ENCODE assay signal across 8 cellular contexts in the genomic region with DNA sequence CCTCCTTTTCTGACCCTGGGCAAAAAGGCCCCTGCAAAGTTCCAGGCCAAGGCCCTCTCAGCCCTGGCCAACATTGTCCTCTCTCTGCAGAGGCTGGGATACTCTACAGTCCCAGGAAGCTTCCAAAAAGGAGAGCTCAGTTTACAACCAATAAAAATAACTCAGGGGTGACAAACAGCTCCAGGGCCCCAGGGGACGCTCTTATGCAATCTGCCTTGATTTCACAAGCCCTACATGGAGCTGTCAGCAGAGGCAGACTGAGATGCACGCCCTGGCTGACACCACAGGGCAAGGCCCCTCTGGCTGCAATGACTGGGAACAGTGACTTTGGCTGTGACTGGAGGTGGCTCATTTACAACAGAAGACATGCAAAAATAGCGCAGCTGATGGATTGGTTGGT.
A peak's percentile ranks its signal among the peaks of the same experiment; 100 is the strongest.
DNase-seq lines count a peak whose midpoint lies in the region; ATAC-seq and TF ChIP-seq lines count a peak whose summit lies in the region.

No MANE protein-coding gene starts in this region.

- peak; percentile 97 for ATAC-seq in PC-3

- intact Hi-C loops in PC-3 (cut with micrococcal nuclease): loop anchor here (1.0 to 10.0 kb wide), 5 partner anchors 49 to 262 kb away; a partner anchor contains a TSS
- intact Hi-C loops in head of caudate nucleus (cut with DNase I): no loop called here
- intact Hi-C loops in sigmoid colon (cut with DNase I): loop anchor here (5.0 kb wide), 1 partner anchor 129 kb away; a partner anchor contains a TSS

- no peaks in the 10 kb centered on the region for H3K79me2 ChIP-seq in PC-3 (ENCODE audit: low read length)

- H3K9me3 ChIP-seq in PC-3 (ENCODE audit: low read length) (no peaks in the 10 kb centered on the region), sigmoid colon (no peaks in the 10 kb centered on the region)

- H3K4me1 ChIP-seq in PC-3 (ENCODE audit: insufficient read depth, low read length): peaks cover 25% of the 10 kb centered on the region
- peaks cover 0 to 31% (median 8%) of the 10 kb centered on the region in 4 donors for H3K4me1 ChIP-seq in sigmoid colon

- no TSS peak for BruUV-seq in PC-3 (replicated peaks; lab: Mats Ljungman, UMichigan)

- POLR2A ChIA-PET in PC-3 (lab: Charles Lee; ENCODE audit: unreplicated experiment): interaction anchor here (0.6 kb wide), 2 partner anchors 83 to 266 kb away, joined by 6 to 9 read pairs; no protein-coding TSS in a partner anchor

- H3K27me3 ChIP-seq in PC-3 (ENCODE audit: low read length) (no peaks in the 10 kb centered on the region), sigmoid colon (no peaks in the 10 kb centered on the region)

- H3K9me2 ChIP-seq in PC-3 (replicated peaks; ENCODE audit: low read length): no peaks in the 10 kb centered on the region

- peak overlapping the region; percentile 35 for H3K9ac ChIP-seq in PC-3 (ENCODE audit: low read length)

- no peaks in the 10 kb centered on the region for H3F3A ChIP-seq in PC-3 (ENCODE audit: low read length, unreplicated experiment)

- peak in 2 of 4 donors; percentile 35 to 38 for TF ChIP-seq EP300 in sigmoid colon (IDR thresholded peaks at IDR 0.05)

- peak; percentile 38 for DNase-seq in GM12865 (ENCODE audit: low read depth)
- DNase-seq in PC-3: peak; percentile 99
- DNase-seq in head of caudate nucleus: peak in 35 of 42 donors; percentile 7 to 73 (median 28)
- peak; percentile 95 for DNase-seq in sigmoid colon
- DNase-seq in SHP77 treated with DMSO at 0.1 percent for 48 hours (lab: John Stamatoyannopoulos, UW): no peak
- DNase-seq in GDM1 (lab: John Stamatoyannopoulos, UW): no peak
- DNase-seq in ecto neural progenitor cell (ENCODE audit: low spot score): no peak
- no peak for DNase-seq in DMS114 treated with DMSO at 0.1 percent for 48 hours (lab: John Stamatoyannopoulos, UW; ENCODE audit: unreplicated experiment)

- H3K27ac ChIP-seq in PC-3 (ENCODE audit: low read length) (peak overlapping the region; percentile 74), sigmoid colon (no peak overlapping the region)

- CTCF ChIA-PET in PC-3 (lab: Charles Lee): interaction anchor here (0.5 to 1.3 kb wide), 15 partner anchors 16 to 390 kb away, joined by 3 to 10 read pairs (median 4); no protein-coding TSS in a partner anchor

- no peaks in the 10 kb centered on the region for H3K36me3 ChIP-seq in PC-3 (ENCODE audit: low read depth, low read length)
- H3K36me3 ChIP-seq in sigmoid colon: no peaks in the 10 kb centered on the region

- WGBS in sigmoid colon, 2 donors: 40 to 60% methylated on average over 3 of the region's 3 CpGs

- H2AFZ ChIP-seq in PC-3 (ENCODE audit: low read length): no peak overlapping the region

- no peak for TF ChIP-seq CTCF in GM12865 (IDR thresholded peaks at IDR 0.05; ENCODE audit: insufficient read depth, low read depth, low read length, missing control alignments)
- peak; percentile 50 for TF ChIP-seq CTCF in PC-3 (conservative IDR thresholded peaks at IDR 0.05; ENCODE audit: low read depth, low read length)
- no peak for TF ChIP-seq CTCF in sigmoid colon (IDR thresholded peaks at IDR 0.05)

- H3K4me2 ChIP-seq in PC-3 (ENCODE audit: low read length): 0 out of 2 replicates have a peak overlapping the region, but pooled peaks have one; percentile 4

- no peaks in the 10 kb centered on the region for H4K20me1 ChIP-seq in PC-3 (ENCODE audit: low read length)

- H3K4me3 ChIP-seq in GM12865 (ENCODE audit: low read depth, low read length) (no peak overlapping the region), PC-3 (ENCODE audit: low read length) (no peak overlapping the region), sigmoid colon (no peak overlapping the region)

- no peak for TF ChIP-seq POLR2A in sigmoid colon (IDR thresholded peaks at IDR 0.05)

Comparison
In these comparisons a context has a peak if more than half of its experiments do, and no peak if none do; other contexts are left out.
1. DNase-seq: peak in GM12865 (single experiment), PC-3 (single experiment), head of caudate nucleus (35 of 42) and sigmoid colon (single experiment); none in SHP77 treated with DMSO at 0.1 percent for 48 hours (single experiment), GDM1 (single experiment), ecto neural progenitor cell (single experiment) and DMS114 treated with DMSO at 0.1 percent for 48 hours (single experiment).